1 cellular context compared by ENCODE assay signal in genomic region chr5:9720361-9720760, GRCh38.
TF ChIP-seq lines count a peak whose summit lies in the region.

No MANE protein-coding gene starts in this region.

TF ChIP-seq in GM23338, 12 proteins besides CTCF, POLR2A, EP300 and RAD21 (continued from another document):
- TF ChIP-seq ZNF462 (CRISPR knock-in tag; IDR thresholded peaks at IDR 0.05) (no peak), REST (IDR thresholded peaks at IDR 0.05; ENCODE audit: unreplicated experiment) (no peak), JUNB (IDR thresholded peaks at IDR 0.05; ENCODE audit: unreplicated experiment) (no peak), ZNF114 (CRISPR knock-in tag; IDR thresholded peaks at IDR 0.05) (no peak), EZH2 (IDR thresholded peaks at IDR 0.05; ENCODE audit: low read depth, unreplicated experiment) (no peak), ETS1 (IDR thresholded peaks at IDR 0.05) (no peak), EZH2phosphoT487 (IDR thresholded peaks at IDR 0.05; ENCODE audit: unreplicated experiment) (no peak), STAT1 (IDR thresholded peaks at IDR 0.05; ENCODE audit: unreplicated experiment) (no peak), NANOG (IDR thresholded peaks at IDR 0.05; ENCODE audit: borderline replicate concordance) (no peak), ZNF331 (CRISPR knock-in tag; IDR thresholded peaks at IDR 0.05; ENCODE audit: low read depth) (no peak)
